24 cellular contexts compared by ENCODE assay signal in the genomic region with DNA sequence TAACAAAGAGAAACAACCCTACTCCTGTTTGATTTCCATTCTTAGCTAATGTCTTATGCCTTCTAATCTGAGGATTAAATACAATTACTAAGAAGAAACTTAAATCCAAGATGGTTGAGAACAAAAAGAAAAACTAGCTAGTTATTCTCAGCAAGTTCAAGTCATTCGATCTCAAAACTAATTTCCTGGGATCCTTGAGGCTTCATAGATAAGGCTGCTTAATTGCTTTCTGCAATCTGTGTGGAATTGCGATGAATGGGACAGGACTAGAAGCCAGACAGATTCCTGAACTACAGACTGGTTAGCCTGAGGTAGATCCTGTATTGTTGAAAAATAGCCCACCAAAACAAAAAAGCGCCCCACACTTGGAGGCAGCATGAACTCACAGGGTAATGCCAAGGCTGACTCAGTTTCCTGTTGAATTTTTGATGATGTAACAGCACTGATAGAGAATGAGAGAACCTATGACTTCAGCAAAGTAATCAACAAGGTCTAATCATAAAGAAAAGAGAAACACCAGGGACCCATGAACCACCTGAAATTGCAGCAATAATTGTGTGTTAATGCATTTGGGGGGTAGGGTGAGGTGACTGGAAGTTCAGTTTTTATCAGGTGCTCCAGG. TPM values are rescaled to one million over a fixed set of nuclear protein-coding genes. Genes with fewer than 3 reads are reported as not detected.
DNase-seq lines count a peak whose midpoint lies in the region; ATAC-seq and TF ChIP-seq lines count a peak whose summit lies in the region.
"Had no signal": no experiment of that assay in that cellular context is flagged by ENCODE, and none has a peak within 500 bp of the region (broad histone marks: within the 10 kb centered on the region; RNA-seq: fewer than 3 reads in every experiment).

No MANE protein-coding gene starts in this region.

- 100% methylated on average over 1 to 3 of the region's 3 CpGs for WGBS in endodermal cell (ENCODE audit: insufficient coverage in 1 of 2, insufficient read length in 1 of 2), 2 experiments

- no peaks in the 10 kb centered on the region for H3K27me3 ChIP-seq in endodermal cell (ENCODE audit: control insufficient read depth, insufficient read depth, low read length, poor library complexity, severe bottlenecking)
- H3K27me3 ChIP-seq: gastroesophageal sphincter, neutrophil, stomach, transverse colon had no signal

- no peak overlapping the region for H3K4me3 Mint-ChIP-seq in activated naive CD4-positive, alpha-beta T cell treated with anti-CD3 and anti-CD28 coated beads, Interleukin-2, amount 50 U/mL, for 24 hours
- no peak overlapping the region for H3K4me3 Mint-ChIP-seq in activated naive CD8-positive, alpha-beta T cell
- H3K4me3 Mint-ChIP-seq in endodermal cell: no peak overlapping the region
- no peak overlapping the region for H3K4me3 Mint-ChIP-seq in stimulated activated naive CD8-positive, alpha-beta T cell treated with anti-CD3 and anti-CD28 coated beads, Interleukin-15, Interleukin-2, amounts not matched to agents 100 ng/mL and 50 ng/mL, for 24 hours
- H3K4me3 Mint-ChIP-seq: CD4-positive, alpha-beta T cell; central memory CD8-positive, alpha-beta T cell; H9 had no signal

- H3K9ac ChIP-seq in endodermal cell (ENCODE audit: extremely low read depth, low read length, poor library complexity, severe bottlenecking): no peak overlapping the region

- TF ChIP-seq CTCF in endodermal cell (conservative IDR thresholded peaks at IDR 0.05): no peak

- no peaks in the 10 kb centered on the region for H3K27me3 Mint-ChIP-seq in activated naive CD4-positive, alpha-beta T cell treated with anti-CD3 and anti-CD28 coated beads, Interleukin-2, amount 50 U/mL, for 24 hours
- H3K27me3 Mint-ChIP-seq in activated naive CD8-positive, alpha-beta T cell: no peaks in the 10 kb centered on the region
- no peaks in the 10 kb centered on the region for H3K27me3 Mint-ChIP-seq in endodermal cell (ENCODE audit: insufficient read depth)
- H3K27me3 Mint-ChIP-seq in stimulated activated naive CD8-positive, alpha-beta T cell treated with anti-CD3 and anti-CD28 coated beads, Interleukin-15, Interleukin-2, amounts not matched to agents 100 ng/mL and 50 ng/mL, for 24 hours: no peaks in the 10 kb centered on the region
- H3K27me3 Mint-ChIP-seq: CD4-positive, alpha-beta T cell; central memory CD8-positive, alpha-beta T cell had no signal

- peak overlapping the region; percentile 23 for H3K27ac Mint-ChIP-seq in activated naive CD4-positive, alpha-beta T cell treated with anti-CD3 and anti-CD28 coated beads, Interleukin-2, amount 50 U/mL, for 24 hours
- H3K27ac Mint-ChIP-seq in activated naive CD8-positive, alpha-beta T cell: peak overlapping the region; percentile 54
- H3K27ac Mint-ChIP-seq in endodermal cell: peak overlapping the region; percentile 61
- H3K27ac Mint-ChIP-seq in stimulated activated naive CD8-positive, alpha-beta T cell treated with anti-CD3 and anti-CD28 coated beads, Interleukin-15, Interleukin-2, amounts not matched to agents 100 ng/mL and 50 ng/mL, for 24 hours: peak overlapping the region; percentile 40
- H3K27ac Mint-ChIP-seq: CD4-positive, alpha-beta T cell had no signal

- H3K36me3 ChIP-seq in endodermal cell (ENCODE audit: control insufficient read depth, insufficient read depth, low read length): peaks cover 12% of the 10 kb centered on the region
- H3K36me3 ChIP-seq: transverse colon had no signal

- H3K4me1 ChIP-seq in endodermal cell (ENCODE audit: control insufficient read depth, insufficient read depth, low read length): no peaks in the 10 kb centered on the region
- H3K4me1 ChIP-seq: gastroesophageal sphincter, psoas muscle, stomach, transverse colon had no signal

- no peak overlapping the region for H3K4me3 ChIP-seq in endodermal cell (ENCODE audit: low read length)
- H3K4me3 ChIP-seq: gastroesophageal sphincter, psoas muscle, skin epidermis, stomach, transverse colon had no signal

- ATAC-seq in GM19324 (IDR thresholded peaks at IDR 0.05; ENCODE audit: low FRiP score, unreplicated experiment): no peak
- ATAC-seq in GM18498 (IDR thresholded peaks at IDR 0.05; ENCODE audit: unreplicated experiment): no peak
- ATAC-seq: gastroesophageal sphincter, psoas muscle had no signal

- no peak overlapping the region for H3K27ac ChIP-seq in endodermal cell (ENCODE audit: low read depth, low read length)
- H3K27ac ChIP-seq: gastroesophageal sphincter, neutrophil, psoas muscle, skin epidermis, stomach, transverse colon had no signal

- H3K4me1 Mint-ChIP-seq in activated naive CD4-positive, alpha-beta T cell treated with anti-CD3 and anti-CD28 coated beads, Interleukin-2, amount 50 U/mL, for 24 hours: peaks cover 16% of the 10 kb centered on the region
- H3K4me1 Mint-ChIP-seq in activated naive CD8-positive, alpha-beta T cell (ENCODE audit: low read depth): peaks cover 21% of the 10 kb centered on the region
- peaks cover 10% of the 10 kb centered on the region for H3K4me1 Mint-ChIP-seq in endodermal cell
- H3K4me1 Mint-ChIP-seq in stimulated activated naive CD8-positive, alpha-beta T cell treated with anti-CD3 and anti-CD28 coated beads, Interleukin-15, Interleukin-2, amounts not matched to agents 100 ng/mL and 50 ng/mL, for 24 hours (ENCODE audit: low read depth): peaks cover 21% of the 10 kb centered on the region
- H3K4me1 Mint-ChIP-seq: H9 had no signal

- peaks cover 12% of the 10 kb centered on the region for H3K36me3 Mint-ChIP-seq in activated naive CD4-positive, alpha-beta T cell treated with anti-CD3 and anti-CD28 coated beads, Interleukin-2, amount 50 U/mL, for 24 hours
- peaks cover 3% of the 10 kb centered on the region for H3K36me3 Mint-ChIP-seq in activated naive CD8-positive, alpha-beta T cell
- peaks cover 60% of the 10 kb centered on the region for H3K36me3 Mint-ChIP-seq in endodermal cell (ENCODE audit: low read depth)
- peaks cover 37% of the 10 kb centered on the region for H3K36me3 Mint-ChIP-seq in stimulated activated naive CD8-positive, alpha-beta T cell treated with anti-CD3 and anti-CD28 coated beads, Interleukin-15, Interleukin-2, amounts not matched to agents 100 ng/mL and 50 ng/mL, for 24 hours (ENCODE audit: low read depth)

- H3K9me3 ChIP-seq in endodermal cell (ENCODE audit: control insufficient read depth, low read length): no peaks in the 10 kb centered on the region
- H3K9me3 ChIP-seq: gastroesophageal sphincter, neutrophil, psoas muscle, stomach, transverse colon had no signal

- no peak for DNase-seq in activated naive CD4-positive, alpha-beta T cell treated with Interleukin-2 at 50 U/mL for 16 hours
- no peak for DNase-seq in endodermal cell
- no peak for DNase-seq in NCI-H1694 treated with DMSO at 0.1 percent for 48 hours (lab: John Stamatoyannopoulos, UW)
- DNase-seq: amniotic stem cell; CD4-positive, alpha-beta T cell; erythroblast; H9; KBM-7; kidney glomerular epithelial cell; mammary epithelial cell; NCI-H1436; NCI-H524; psoas muscle; stomach; transverse colon had no signal

- no peaks in the 10 kb centered on the region for H3K9me3 Mint-ChIP-seq in activated naive CD4-positive, alpha-beta T cell treated with anti-CD3 and anti-CD28 coated beads, Interleukin-2, amount 50 U/mL, for 24 hours
- no peaks in the 10 kb centered on the region for H3K9me3 Mint-ChIP-seq in activated naive CD8-positive, alpha-beta T cell (ENCODE audit: low read depth)
- no peaks in the 10 kb centered on the region for H3K9me3 Mint-ChIP-seq in endodermal cell
- no peaks in the 10 kb centered on the region for H3K9me3 Mint-ChIP-seq in stimulated activated naive CD8-positive, alpha-beta T cell treated with anti-CD3 and anti-CD28 coated beads, Interleukin-15, Interleukin-2, amounts not matched to agents 100 ng/mL and 50 ng/mL, for 24 hours
- H3K9me3 Mint-ChIP-seq: CD4-positive, alpha-beta T cell; central memory CD8-positive, alpha-beta T cell; H9 had no signal

RNA-seq across cellular contexts. Expression of a gene that starts 33.9 kb away (rescaled TPM):
- 10 to 100 TPM; 11.4 to 15.5 TPM for total RNA-seq in endodermal cell
- 7.8 TPM for polyA plus RNA-seq in endodermal cell (2013, experiment 1 of 2)
- polyA plus RNA-seq in endodermal cell (2013, experiment 2 of 2): 7.5 TPM
